Comparison of ENCODE assay signal across 9 cellular contexts in genomic region chr22:49670610-49671330, GRCh38.
DNase-seq lines count a peak whose midpoint lies in the region; ATAC-seq, FAIRE-seq and TF ChIP-seq lines count a peak whose summit lies in the region.
"Had no signal": no experiment of that assay in that cellular context is flagged by ENCODE, and none has a peak within 500 bp of the region (broad histone marks: within the 10 kb centered on the region; RNA-seq: fewer than 3 reads in every experiment).

No MANE protein-coding gene starts in this region.

- intact Hi-C loops in activated CD4-positive, alpha-beta T cell treated with anti-CD3 and anti-CD28 coated beads for 36 hours (cut with DNase I, micrococcal nuclease) = no loop called here
- intact Hi-C loops in lower lobe of right lung (cut with DNase I) (no loop called here), tibial artery (cut with DNase I; ENCODE audit: low total_unique reads) (no loop called here), colonic mucosa (cut with DNase I) (no loop called here)

- no peaks in the 10 kb centered on the region for H3K9me3 ChIP-seq in lower lobe of right lung
- H3K9me3 ChIP-seq in tibial artery = no peaks in the 10 kb centered on the region
- no peaks in the 10 kb centered on the region for H3K9me3 ChIP-seq in BE2C
- H3K9me3 ChIP-seq in colonic mucosa = no peaks in the 10 kb centered on the region

- POLR2A ChIA-PET in activated CD4-positive, alpha-beta T cell treated with anti-CD3 and anti-CD28 coated beads for 36 hours (lab: Charles Lee) = no interaction called here

- peaks cover 32% of the 10 kb centered on the region for H3K27me3 Mint-ChIP-seq in activated CD4-positive, alpha-beta T cell treated with anti-CD3 and anti-CD28 coated beads for 36 hours

- peaks cover 16% of the 10 kb centered on the region for H3K4me1 ChIP-seq in lower lobe of right lung
- H3K4me1 ChIP-seq in tibial artery = peaks cover 0 to 17% (median 0%) of the 10 kb centered on the region in 4 donors
- no peaks in the 10 kb centered on the region for H3K4me1 ChIP-seq in BE2C
- no peaks in the 10 kb centered on the region for H3K4me1 ChIP-seq in colonic mucosa
- H3K4me1 ChIP-seq: foreskin keratinocyte had no signal

- no peak for FAIRE-seq in GM12891 (lab: Jason Lieb, UNC)

- CTCF ChIA-PET in activated CD4-positive, alpha-beta T cell treated with anti-CD3 and anti-CD28 coated beads for 36 hours (lab: Charles Lee) = interaction anchor here (1.1 kb wide), 1 partner anchor 31 kb away, joined by 4 read pairs; no protein-coding TSS in a partner anchor

- H3K36me3 ChIP-seq in lower lobe of right lung = no peaks in the 10 kb centered on the region
- H3K36me3 ChIP-seq in tibial artery = no peaks in the 10 kb centered on the region
- no peaks in the 10 kb centered on the region for H3K36me3 ChIP-seq in BE2C
- no peaks in the 10 kb centered on the region for H3K36me3 ChIP-seq in colonic mucosa

- peak; percentile 58 for ATAC-seq in activated CD4-positive, alpha-beta T cell treated with anti-CD3 and anti-CD28 coated beads for 36 hours
- ATAC-seq in lower lobe of right lung = peak; percentile 66 to 78
- ATAC-seq: foreskin keratinocyte had no signal

- H3K9me3 Mint-ChIP-seq in activated CD4-positive, alpha-beta T cell treated with anti-CD3 and anti-CD28 coated beads for 36 hours (ENCODE audit: low read depth) = no peaks in the 10 kb centered on the region

- no peak for TF ChIP-seq CTCF in lower lobe of right lung (IDR thresholded peaks at IDR 0.05)
- TF ChIP-seq CTCF in tibial artery (IDR thresholded peaks at IDR 0.05) = no peak
- TF ChIP-seq CTCF in BE2C (IDR thresholded peaks at IDR 0.05; ENCODE audit: low read depth, low read length) = no peak
- TF ChIP-seq CTCF in colonic mucosa (IDR thresholded peaks at IDR 0.05) = no peak

- peak overlapping the region in 1 of 2 donors; percentile 2 for H3K9ac ChIP-seq in colonic mucosa (ENCODE audit: low read depth in 2 of 2, low read length in 2 of 2)

- H3K27ac ChIP-seq in lower lobe of right lung (no peak overlapping the region), tibial artery (no peak overlapping the region), colonic mucosa (no peak overlapping the region)
- H3K27ac ChIP-seq: foreskin keratinocyte had no signal

- peak; percentile 55 for DNase-seq in activated CD4-positive, alpha-beta T cell treated with anti-CD3 and anti-CD28 coated beads for 36 hours
- DNase-seq in activated CD4-positive, alpha-beta T cell treated with anti-CD3 and anti-CD28 coated beads, Interleukin-2, amount 50 U/mL, for 1 hour = no peak
- peak; percentile 30 for DNase-seq in activated naive CD4-positive, alpha-beta T cell treated with anti-CD3 and anti-CD28 coated beads, Interleukin-2, amount 50 U/mL, for 16 hours
- DNase-seq in lower lobe of right lung = peak; percentile 55
- peak in 1 of 2 donors; percentile 61 for DNase-seq in tibial artery
- no peak for DNase-seq in GM12891 (ENCODE audit: insufficient read length, low spot score)
- DNase-seq in BE2C = no peak
- DNase-seq in colonic mucosa = no peak
- DNase-seq: foreskin keratinocyte had no signal

- no peak overlapping the region for H3K27ac Mint-ChIP-seq in activated CD4-positive, alpha-beta T cell treated with anti-CD3 and anti-CD28 coated beads for 36 hours

- H3K36me3 Mint-ChIP-seq in activated CD4-positive, alpha-beta T cell treated with anti-CD3 and anti-CD28 coated beads for 36 hours (ENCODE audit: low read depth) = no peaks in the 10 kb centered on the region

- peaks cover 22% of the 10 kb centered on the region for H3K4me1 Mint-ChIP-seq in activated CD4-positive, alpha-beta T cell treated with anti-CD3 and anti-CD28 coated beads for 36 hours

- H3K4me3 ChIP-seq in lower lobe of right lung (peak overlapping the region; percentile 50), tibial artery (peak overlapping the region; percentile 19 to 36), BE2C (ENCODE audit: low read depth, low read length) (no peak overlapping the region), colonic mucosa (no peak overlapping the region)

- TF ChIP-seq POLR2A in GM12891 (IDR thresholded peaks at IDR 0.05; ENCODE audit: low read depth, low read length) = no peak

- peak overlapping the region; percentile 47 for H3K4me3 Mint-ChIP-seq in activated CD4-positive, alpha-beta T cell treated with anti-CD3 and anti-CD28 coated beads for 36 hours

- H3K27me3 ChIP-seq in lower lobe of right lung (ENCODE audit: low read depth) (peaks cover 34% of the 10 kb centered on the region), tibial artery (peaks cover 0 to 66% of the 10 kb centered on the region in 2 donors), BE2C (peaks cover 22% of the 10 kb centered on the region), colonic mucosa (peaks cover 21% of the 10 kb centered on the region)

TF ChIP-seq in GM12891, 5 proteins besides CTCF, POLR2A, EP300 and RAD21:
- no peak for TF ChIP-seq POLR2AphosphoS5 (IDR thresholded peaks at IDR 0.05; ENCODE audit: low read depth, low read length)
- no peak for TF ChIP-seq POU2F2 (IDR thresholded peaks at IDR 0.05; ENCODE audit: low read depth, low read length)
- TF ChIP-seq SPI1 (IDR thresholded peaks at IDR 0.05; ENCODE audit: low read depth, low read length) = no peak
- no peak for TF ChIP-seq PAX5 (IDR thresholded peaks at IDR 0.05; ENCODE audit: insufficient read depth, low read length, severe bottlenecking)
- no peak for TF ChIP-seq TAF1 (IDR thresholded peaks at IDR 0.05; ENCODE audit: low read depth, low read length)

Comparison
In these comparisons a context has a peak if more than half of its experiments do, and no peak if none do; other contexts are left out.
1. DNase-seq: peak in activated CD4-positive, alpha-beta T cell treated with anti-CD3 and anti-CD28 coated beads for 36 hours (single experiment), activated naive CD4-positive, alpha-beta T cell treated with anti-CD3 and anti-CD28 coated beads, Interleukin-2, amount 50 U/mL, for 16 hours (single experiment) and lower lobe of right lung (single experiment); none in activated CD4-positive, alpha-beta T cell treated with anti-CD3 and anti-CD28 coated beads, Interleukin-2, amount 50 U/mL, for 1 hour (single experiment), GM12891 (single experiment), BE2C (single experiment) and colonic mucosa (single experiment).
2. H3K4me3 ChIP-seq: peak in lower lobe of right lung (single experiment) and tibial artery (2 of 2); none in BE2C (single experiment) and colonic mucosa (single experiment).